In the genomic region with DNA sequence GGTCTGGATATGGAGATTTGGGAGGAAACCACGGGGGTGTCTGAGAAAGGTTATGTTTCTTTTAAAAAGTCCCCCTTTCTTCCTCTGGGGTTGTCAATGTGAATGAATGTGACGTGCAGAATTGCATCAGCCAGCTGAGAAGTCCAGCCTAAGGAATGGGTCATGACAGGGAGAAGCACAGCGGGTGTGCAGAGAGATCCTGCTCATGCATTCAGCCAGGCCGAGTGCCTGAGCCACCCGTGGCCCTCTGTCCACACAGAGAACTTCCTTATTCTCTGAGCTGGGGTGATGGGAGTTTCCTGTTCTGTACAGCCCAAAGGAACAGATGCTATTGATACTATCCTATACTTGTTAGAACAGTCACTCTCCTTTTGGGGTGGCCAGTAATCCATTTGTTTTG, we compare ENCODE assay signal across 23 cellular contexts.
DNase-seq lines count a peak whose midpoint lies in the region; ATAC-seq and TF ChIP-seq lines count a peak whose summit lies in the region.
"Had no signal": no experiment of that assay in that cellular context is flagged by ENCODE, and none has a peak within 500 bp of the region (broad histone marks: within the 10 kb centered on the region; RNA-seq: fewer than 3 reads in every experiment).

No MANE protein-coding gene starts in this region.

- DNase-seq in Ammon's horn (ENCODE audit: low spot score) = peak; percentile 70
- DNase-seq in NB4 (ENCODE audit: low read depth) = peak; percentile 18
- peak; percentile 76 for DNase-seq in brain microvascular endothelial cell
- peak; percentile 13 for DNase-seq in mucosa of gallbladder (ENCODE audit: low spot score)
- DNase-seq in EL = no peak
- no peak for DNase-seq in natural killer cell
- no peak for DNase-seq in activated T-helper 2 cell treated with anti-CD3 and anti-CD28 coated beads, Interferon-gamma antibody, Interleukin-2, Interleukin-4, amounts not matched to agents 10 μg/mL and 5 μg/mL and 100 μg/mL, durations not matched to agents 14 hours and 24 hours and 36 hours (ENCODE audit: low spot score)
- DNase-seq: activated CD4-positive, alpha-beta T cell treated with anti-CD3 and anti-CD28 coated beads, Interleukin-2, amount 50 U/mL, for 48 hours; activated naive CD4-positive, alpha-beta T cell treated with anti-CD3 and anti-CD28 coated beads for 36 hours; activated T-cell treated with anti-CD3 and anti-CD28 coated beads for 4 hours; CD4-positive, alpha-beta memory T cell; KG1; mammary epithelial cell; NCI-H1105 treated with DMSO at 0.1 percent for 48 hours; NCI-H2107; NCI-H510A treated with DMSO at 0.1 percent for 48 hours; stimulated activated CD4-positive, alpha-beta T cell treated with anti-CD3 and anti-CD28 coated beads, Interleukin-4, amount 100 ng/mL, for 24 hours; stomach; WERI-Rb-1 had no signal

- H3K27me3 ChIP-seq in brain microvascular endothelial cell (replicated peaks) = no peaks in the 10 kb centered on the region
- H3K27me3 ChIP-seq: stomach had no signal

- H3K27ac ChIP-seq in brain microvascular endothelial cell = peak overlapping the region; percentile 21
- H3K27ac ChIP-seq: RWPE1, skin epidermis, stomach, WERI-Rb-1 had no signal

- ATAC-seq in natural killer cell (no peak), HG03457 (IDR thresholded peaks at IDR 0.05; ENCODE audit: unreplicated experiment) (no peak)
- ATAC-seq: natural killer cell treated with Interleukin-12 subunit alpha and Interleukin-12 subunit beta and Interleukin-15 and Interleukin-18, amount 100 ng/mL, for 72 hours had no signal

- TF ChIP-seq CTCF in NB4 (IDR thresholded peaks at IDR 0.05; ENCODE audit: low read depth, low read length) = no peak
- TF ChIP-seq CTCF in brain microvascular endothelial cell (IDR thresholded peaks at IDR 0.05; ENCODE audit: low read depth, low read length, missing control alignments) = no peak
- no peak for TF ChIP-seq CTCF in natural killer cell (IDR thresholded peaks at IDR 0.05)

- no peak overlapping the region for H3K4me3 Mint-ChIP-seq in natural killer cell
- no peak overlapping the region for H3K4me3 Mint-ChIP-seq in activated T-helper 2 cell treated with anti-CD3 and anti-CD28 coated beads, Interferon-gamma antibody, Interleukin-2, Interleukin-4, amounts not matched to agents 10 μg/mL and 5 μg/mL and 100 μg/mL, durations not matched to agents 14 hours and 24 hours and 36 hours (ENCODE audit: low read depth)
- H3K4me3 Mint-ChIP-seq: activated naive CD4-positive, alpha-beta T cell treated with anti-CD3 and anti-CD28 coated beads for 36 hours; CD4-positive, alpha-beta memory T cell; natural killer cell treated with Interleukin-12 subunit alpha and Interleukin-12 subunit beta and Interleukin-15 and Interleukin-18, amount 100 ng/mL, for 72 hours had no signal

- no peaks in the 10 kb centered on the region for H3K27me3 Mint-ChIP-seq in natural killer cell (ENCODE audit: low read depth in 2 of 2)
- no peaks in the 10 kb centered on the region for H3K27me3 Mint-ChIP-seq in activated T-helper 2 cell treated with anti-CD3 and anti-CD28 coated beads, Interferon-gamma antibody, Interleukin-2, Interleukin-4, amounts not matched to agents 10 μg/mL and 5 μg/mL and 100 μg/mL, durations not matched to agents 14 hours and 24 hours and 36 hours (ENCODE audit: low read depth)
- H3K27me3 Mint-ChIP-seq: CD4-positive, alpha-beta memory T cell; natural killer cell treated with Interleukin-12 subunit alpha and Interleukin-12 subunit beta and Interleukin-15 and Interleukin-18, amount 100 ng/mL, for 72 hours had no signal

- no peak overlapping the region for H3K27ac Mint-ChIP-seq in natural killer cell
- H3K27ac Mint-ChIP-seq in activated T-helper 2 cell treated with anti-CD3 and anti-CD28 coated beads, Interferon-gamma antibody, Interleukin-2, Interleukin-4, amounts not matched to agents 10 μg/mL and 5 μg/mL and 100 μg/mL, durations not matched to agents 14 hours and 24 hours and 36 hours = no peak overlapping the region
- H3K27ac Mint-ChIP-seq: activated naive CD4-positive, alpha-beta T cell treated with anti-CD3 and anti-CD28 coated beads for 36 hours; CD4-positive, alpha-beta memory T cell; natural killer cell treated with Interleukin-12 subunit alpha and Interleukin-12 subunit beta and Interleukin-15 and Interleukin-18, amount 100 ng/mL, for 72 hours had no signal

- no peaks in the 10 kb centered on the region for H3K36me3 Mint-ChIP-seq in natural killer cell
- H3K36me3 Mint-ChIP-seq in activated T-helper 2 cell treated with anti-CD3 and anti-CD28 coated beads, Interferon-gamma antibody, Interleukin-2, Interleukin-4, amounts not matched to agents 10 μg/mL and 5 μg/mL and 100 μg/mL, durations not matched to agents 14 hours and 24 hours and 36 hours (ENCODE audit: low read depth) = peaks cover 12% of the 10 kb centered on the region
- H3K36me3 Mint-ChIP-seq: natural killer cell treated with Interleukin-12 subunit alpha and Interleukin-12 subunit beta and Interleukin-15 and Interleukin-18, amount 100 ng/mL, for 72 hours had no signal

- no peak for TF ChIP-seq POLR2A in NB4 (IDR thresholded peaks at IDR 0.05; ENCODE audit: extremely low read depth, insufficient read length)

- no peaks in the 10 kb centered on the region for H3K36me3 ChIP-seq in brain microvascular endothelial cell (replicated peaks)
- H3K36me3 ChIP-seq: WERI-Rb-1 had no signal

- intact Hi-C loops in natural killer cell (cut with micrococcal nuclease) = no loop called here
- intact Hi-C loops in activated T-helper 2 cell treated with anti-CD3 and anti-CD28 coated beads, Interferon-gamma antibody, Interleukin-2, Interleukin-4, amounts not matched to agents 10 μg/mL and 5 μg/mL and 100 μg/mL, durations not matched to agents 14 hours and 24 hours and 36 hours (cut with micrococcal nuclease) = no loop called here

- H3K4me3 ChIP-seq in NB4 (ENCODE audit: low read depth, low read length) = no peak overlapping the region
- no peak overlapping the region for H3K4me3 ChIP-seq in brain microvascular endothelial cell (ENCODE audit: low read depth, low read length)
- H3K4me3 ChIP-seq: skin epidermis, stomach had no signal

- in situ Hi-C loops in brain microvascular endothelial cell (cut with HindIII; ENCODE audit: low pct_ligation_motif_present, low sequenced_read_pairs) = no loop called here

- no peaks in the 10 kb centered on the region for H3K9me3 Mint-ChIP-seq in natural killer cell
- no peaks in the 10 kb centered on the region for H3K9me3 Mint-ChIP-seq in activated T-helper 2 cell treated with anti-CD3 and anti-CD28 coated beads, Interferon-gamma antibody, Interleukin-2, Interleukin-4, amounts not matched to agents 10 μg/mL and 5 μg/mL and 100 μg/mL, durations not matched to agents 14 hours and 24 hours and 36 hours
- H3K9me3 Mint-ChIP-seq: activated naive CD4-positive, alpha-beta T cell treated with anti-CD3 and anti-CD28 coated beads for 36 hours; natural killer cell treated with Interleukin-12 subunit alpha and Interleukin-12 subunit beta and Interleukin-15 and Interleukin-18, amount 100 ng/mL, for 72 hours had no signal

- no peaks in the 10 kb centered on the region for H3K4me1 Mint-ChIP-seq in natural killer cell
- H3K4me1 Mint-ChIP-seq in activated T-helper 2 cell treated with anti-CD3 and anti-CD28 coated beads, Interferon-gamma antibody, Interleukin-2, Interleukin-4, amounts not matched to agents 10 μg/mL and 5 μg/mL and 100 μg/mL, durations not matched to agents 14 hours and 24 hours and 36 hours (ENCODE audit: low read depth) = peaks cover 19% of the 10 kb centered on the region

Comparison
In these comparisons a context has a peak if more than half of its experiments do, and no peak if none do; other contexts are left out.
1. DNase-seq: peak in Ammon's horn (single experiment), NB4 (single experiment), brain microvascular endothelial cell (single experiment) and mucosa of gallbladder (single experiment); none in EL (single experiment), natural killer cell (single experiment) and activated T-helper 2 cell treated with anti-CD3 and anti-CD28 coated beads, Interferon-gamma antibody, Interleukin-2, Interleukin-4, amounts not matched to agents 10 μg/mL and 5 μg/mL and 100 μg/mL, durations not matched to agents 14 hours and 24 hours and 36 hours (single experiment).